1 cellular context compared by ENCODE assay signal in genomic region chr5:148904440-148904839, GRCh38.
TF ChIP-seq lines count a peak whose summit lies in the region.

No MANE protein-coding gene starts in this region.

TF ChIP-seq in GM23338, 12 proteins besides CTCF, POLR2A, EP300 and RAD21 (continued from another document):
- no peak for TF ChIP-seq ZNF462 (CRISPR knock-in tag; IDR thresholded peaks at IDR 0.05)
- TF ChIP-seq EZH2phosphoT487 (IDR thresholded peaks at IDR 0.05; ENCODE audit: unreplicated experiment): no peak
- no peak for TF ChIP-seq ETS1 (IDR thresholded peaks at IDR 0.05)
- no peak for TF ChIP-seq ZNF331 (CRISPR knock-in tag; IDR thresholded peaks at IDR 0.05; ENCODE audit: low read depth)
- no peak for TF ChIP-seq CREB1 (CRISPR knock-in tag; IDR thresholded peaks at IDR 0.05; ENCODE audit: low read depth)
- TF ChIP-seq NANOG (IDR thresholded peaks at IDR 0.05; ENCODE audit: borderline replicate concordance): no peak
- TF ChIP-seq EZH2 (IDR thresholded peaks at IDR 0.05; ENCODE audit: low read depth, unreplicated experiment): no peak
- TF ChIP-seq JUNB (IDR thresholded peaks at IDR 0.05; ENCODE audit: unreplicated experiment): no peak
- no peak for TF ChIP-seq ZNF114 (CRISPR knock-in tag; IDR thresholded peaks at IDR 0.05)
- no peak for TF ChIP-seq POLR2AphosphoS5 (IDR thresholded peaks at IDR 0.05; ENCODE audit: low read depth)
- TF ChIP-seq, protein P1, sequence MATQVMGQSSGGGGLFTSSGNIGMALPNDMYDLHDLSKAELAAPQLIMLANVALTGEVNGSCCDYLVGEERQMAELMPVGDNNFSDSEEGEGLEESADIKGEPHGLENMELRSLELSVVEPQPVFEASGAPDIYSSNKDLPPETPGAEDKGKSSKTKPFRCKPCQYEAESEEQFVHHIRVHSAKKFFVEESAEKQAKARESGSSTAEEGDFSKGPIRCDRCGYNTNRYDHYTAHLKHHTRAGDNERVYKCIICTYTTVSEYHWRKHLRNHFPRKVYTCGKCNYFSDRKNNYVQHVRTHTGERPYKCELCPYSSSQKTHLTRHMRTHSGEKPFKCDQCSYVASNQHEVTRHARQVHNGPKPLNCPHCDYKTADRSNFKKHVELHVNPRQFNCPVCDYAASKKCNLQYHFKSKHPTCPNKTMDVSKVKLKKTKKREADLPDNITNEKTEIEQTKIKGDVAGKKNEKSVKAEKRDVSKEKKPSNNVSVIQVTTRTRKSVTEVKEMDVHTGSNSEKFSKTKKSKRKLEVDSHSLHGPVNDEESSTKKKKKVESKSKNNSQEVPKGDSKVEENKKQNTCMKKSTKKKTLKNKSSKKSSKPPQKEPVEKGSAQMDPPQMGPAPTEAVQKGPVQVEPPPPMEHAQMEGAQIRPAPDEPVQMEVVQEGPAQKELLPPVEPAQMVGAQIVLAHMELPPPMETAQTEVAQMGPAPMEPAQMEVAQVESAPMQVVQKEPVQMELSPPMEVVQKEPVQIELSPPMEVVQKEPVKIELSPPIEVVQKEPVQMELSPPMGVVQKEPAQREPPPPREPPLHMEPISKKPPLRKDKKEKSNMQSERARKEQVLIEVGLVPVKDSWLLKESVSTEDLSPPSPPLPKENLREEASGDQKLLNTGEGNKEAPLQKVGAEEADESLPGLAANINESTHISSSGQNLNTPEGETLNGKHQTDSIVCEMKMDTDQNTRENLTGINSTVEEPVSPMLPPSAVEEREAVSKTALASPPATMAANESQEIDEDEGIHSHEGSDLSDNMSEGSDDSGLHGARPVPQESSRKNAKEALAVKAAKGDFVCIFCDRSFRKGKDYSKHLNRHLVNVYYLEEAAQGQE (IDR thresholded peaks at IDR 0.05; ENCODE audit: unreplicated experiment): no peak
